ENCODE assay signal across 1 cellular context in the genomic region with DNA sequence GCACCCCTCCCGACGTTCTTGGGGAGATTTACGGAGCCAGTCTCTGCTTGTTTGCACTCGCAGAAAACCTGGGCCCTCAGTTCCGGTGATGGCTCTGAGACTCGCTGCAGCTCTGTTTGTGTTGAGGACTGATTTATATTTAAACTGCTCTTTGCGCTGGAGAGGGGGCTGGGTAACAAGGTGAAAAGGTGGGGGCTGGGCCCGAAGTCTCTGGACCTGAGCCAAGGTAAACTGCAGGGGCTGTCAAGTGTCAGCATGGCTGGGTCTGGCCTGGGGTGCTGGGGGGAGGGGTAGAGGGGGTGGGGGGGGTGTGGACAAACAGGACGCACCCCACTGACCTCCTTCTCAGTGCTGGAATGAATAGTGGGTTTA.
TF ChIP-seq lines count a peak whose summit lies in the region.

No MANE protein-coding gene starts in this region.

TF ChIP-seq in HepG2, 621 proteins besides CTCF, POLR2A, EP300 and RAD21 (continued from another document and continues in another):
- TF ChIP-seq, protein P1, sequence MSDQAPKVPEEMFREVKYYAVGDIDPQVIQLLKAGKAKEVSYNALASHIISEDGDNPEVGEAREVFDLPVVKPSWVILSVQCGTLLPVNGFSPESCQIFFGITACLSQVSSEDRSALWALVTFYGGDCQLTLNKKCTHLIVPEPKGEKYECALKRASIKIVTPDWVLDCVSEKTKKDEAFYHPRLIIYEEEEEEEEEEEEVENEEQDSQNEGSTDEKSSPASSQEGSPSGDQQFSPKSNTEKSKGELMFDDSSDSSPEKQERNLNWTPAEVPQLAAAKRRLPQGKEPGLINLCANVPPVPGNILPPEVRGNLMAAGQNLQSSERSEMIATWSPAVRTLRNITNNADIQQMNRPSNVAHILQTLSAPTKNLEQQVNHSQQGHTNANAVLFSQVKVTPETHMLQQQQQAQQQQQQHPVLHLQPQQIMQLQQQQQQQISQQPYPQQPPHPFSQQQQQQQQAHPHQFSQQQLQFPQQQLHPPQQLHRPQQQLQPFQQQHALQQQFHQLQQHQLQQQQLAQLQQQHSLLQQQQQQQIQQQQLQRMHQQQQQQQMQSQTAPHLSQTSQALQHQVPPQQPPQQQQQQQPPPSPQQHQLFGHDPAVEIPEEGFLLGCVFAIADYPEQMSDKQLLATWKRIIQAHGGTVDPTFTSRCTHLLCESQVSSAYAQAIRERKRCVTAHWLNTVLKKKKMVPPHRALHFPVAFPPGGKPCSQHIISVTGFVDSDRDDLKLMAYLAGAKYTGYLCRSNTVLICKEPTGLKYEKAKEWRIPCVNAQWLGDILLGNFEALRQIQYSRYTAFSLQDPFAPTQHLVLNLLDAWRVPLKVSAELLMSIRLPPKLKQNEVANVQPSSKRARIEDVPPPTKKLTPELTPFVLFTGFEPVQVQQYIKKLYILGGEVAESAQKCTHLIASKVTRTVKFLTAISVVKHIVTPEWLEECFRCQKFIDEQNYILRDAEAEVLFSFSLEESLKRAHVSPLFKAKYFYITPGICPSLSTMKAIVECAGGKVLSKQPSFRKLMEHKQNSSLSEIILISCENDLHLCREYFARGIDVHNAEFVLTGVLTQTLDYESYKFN (CRISPR knock-in tag; conservative IDR thresholded peaks at IDR 0.05) = peak; percentile 86
- TF ChIP-seq SAP130 (CRISPR knock-in tag; IDR thresholded peaks at IDR 0.05; ENCODE audit: low read depth) = peak; percentile 13; the same call in 1 of the 2 replicates
- peak; percentile 71; the same call in 1 of the 2 replicates for TF ChIP-seq HNF4G (IDR thresholded peaks at IDR 0.05; ENCODE audit: borderline replicate concordance, low read depth, low read length)
- no peak for TF ChIP-seq HNF4G (CRISPR knock-in tag; IDR thresholded peaks at IDR 0.05; ENCODE audit: borderline replicate concordance, low read depth)
- TF ChIP-seq NONO (IDR thresholded peaks at IDR 0.05) = no peak
- TF ChIP-seq NONO (CRISPR knock-in tag; conservative IDR thresholded peaks at IDR 0.05) = 0 out of 2 replicates have a peak, but pooled peaks have one; percentile 60
- peak; percentile 42; the same call in 1 of the 2 replicates for TF ChIP-seq MEIS2 (CRISPR knock-in tag; IDR thresholded peaks at IDR 0.05)
- TF ChIP-seq, protein P2, sequence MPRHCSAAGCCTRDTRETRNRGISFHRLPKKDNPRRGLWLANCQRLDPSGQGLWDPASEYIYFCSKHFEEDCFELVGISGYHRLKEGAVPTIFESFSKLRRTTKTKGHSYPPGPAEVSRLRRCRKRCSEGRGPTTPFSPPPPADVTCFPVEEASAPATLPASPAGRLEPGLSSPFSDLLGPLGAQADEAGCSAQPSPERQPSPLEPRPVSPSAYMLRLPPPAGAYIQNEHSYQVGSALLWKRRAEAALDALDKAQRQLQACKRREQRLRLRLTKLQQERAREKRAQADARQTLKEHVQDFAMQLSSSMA (CRISPR knock-in tag; IDR thresholded peaks at IDR 0.05) = no peak
- TF ChIP-seq HNF4A (CRISPR knock-in tag; IDR thresholded peaks at IDR 0.05) = peak; percentile 75
- peak; percentile 89 for TF ChIP-seq ZNF281 (CRISPR knock-in tag; IDR thresholded peaks at IDR 0.05; ENCODE audit: borderline replicate concordance)
- 0 out of 2 replicates have a peak, but pooled peaks have one; percentile 5 for TF ChIP-seq ZFY (CRISPR knock-in tag; IDR thresholded peaks at IDR 0.05)
- TF ChIP-seq ZNF740 (CRISPR knock-in tag; IDR thresholded peaks at IDR 0.05) = 0 out of 2 replicates have a peak, but pooled peaks have one; percentile 42
- TF ChIP-seq ZNF713 (CRISPR knock-in tag; IDR thresholded peaks at IDR 0.05) = no peak
- TF ChIP-seq FOXA1 (IDR thresholded peaks at IDR 0.05) = no peak
- peak; percentile 68; the same call in 1 of the 2 replicates for TF ChIP-seq FOXA1 (CRISPR knock-in tag; IDR thresholded peaks at IDR 0.05)
- TF ChIP-seq ATF6 (CRISPR knock-in tag; conservative IDR thresholded peaks at IDR 0.05) = no peak
- TF ChIP-seq, protein P3, sequence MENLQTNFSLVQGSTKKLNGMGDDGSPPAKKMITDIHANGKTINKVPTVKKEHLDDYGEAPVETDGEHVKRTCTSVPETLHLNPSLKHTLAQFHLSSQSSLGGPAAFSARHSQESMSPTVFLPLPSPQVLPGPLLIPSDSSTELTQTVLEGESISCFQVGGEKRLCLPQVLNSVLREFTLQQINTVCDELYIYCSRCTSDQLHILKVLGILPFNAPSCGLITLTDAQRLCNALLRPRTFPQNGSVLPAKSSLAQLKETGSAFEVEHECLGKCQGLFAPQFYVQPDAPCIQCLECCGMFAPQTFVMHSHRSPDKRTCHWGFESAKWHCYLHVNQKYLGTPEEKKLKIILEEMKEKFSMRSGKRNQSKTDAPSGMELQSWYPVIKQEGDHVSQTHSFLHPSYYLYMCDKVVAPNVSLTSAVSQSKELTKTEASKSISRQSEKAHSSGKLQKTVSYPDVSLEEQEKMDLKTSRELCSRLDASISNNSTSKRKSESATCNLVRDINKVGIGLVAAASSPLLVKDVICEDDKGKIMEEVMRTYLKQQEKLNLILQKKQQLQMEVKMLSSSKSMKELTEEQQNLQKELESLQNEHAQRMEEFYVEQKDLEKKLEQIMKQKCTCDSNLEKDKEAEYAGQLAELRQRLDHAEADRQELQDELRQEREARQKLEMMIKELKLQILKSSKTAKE (CRISPR knock-in tag; IDR thresholded peaks at IDR 0.05; ENCODE audit: borderline replicate concordance) = peak; percentile 64
- peak; percentile 89 for TF ChIP-seq NFIC (IDR thresholded peaks at IDR 0.05; ENCODE audit: low read length)
- TF ChIP-seq ZNF264 (CRISPR knock-in tag; IDR thresholded peaks at IDR 0.05) = no peak
- peak; percentile 98 for TF ChIP-seq MEF2D (CRISPR knock-in tag; IDR thresholded peaks at IDR 0.05)
- TF ChIP-seq, protein P4, sequence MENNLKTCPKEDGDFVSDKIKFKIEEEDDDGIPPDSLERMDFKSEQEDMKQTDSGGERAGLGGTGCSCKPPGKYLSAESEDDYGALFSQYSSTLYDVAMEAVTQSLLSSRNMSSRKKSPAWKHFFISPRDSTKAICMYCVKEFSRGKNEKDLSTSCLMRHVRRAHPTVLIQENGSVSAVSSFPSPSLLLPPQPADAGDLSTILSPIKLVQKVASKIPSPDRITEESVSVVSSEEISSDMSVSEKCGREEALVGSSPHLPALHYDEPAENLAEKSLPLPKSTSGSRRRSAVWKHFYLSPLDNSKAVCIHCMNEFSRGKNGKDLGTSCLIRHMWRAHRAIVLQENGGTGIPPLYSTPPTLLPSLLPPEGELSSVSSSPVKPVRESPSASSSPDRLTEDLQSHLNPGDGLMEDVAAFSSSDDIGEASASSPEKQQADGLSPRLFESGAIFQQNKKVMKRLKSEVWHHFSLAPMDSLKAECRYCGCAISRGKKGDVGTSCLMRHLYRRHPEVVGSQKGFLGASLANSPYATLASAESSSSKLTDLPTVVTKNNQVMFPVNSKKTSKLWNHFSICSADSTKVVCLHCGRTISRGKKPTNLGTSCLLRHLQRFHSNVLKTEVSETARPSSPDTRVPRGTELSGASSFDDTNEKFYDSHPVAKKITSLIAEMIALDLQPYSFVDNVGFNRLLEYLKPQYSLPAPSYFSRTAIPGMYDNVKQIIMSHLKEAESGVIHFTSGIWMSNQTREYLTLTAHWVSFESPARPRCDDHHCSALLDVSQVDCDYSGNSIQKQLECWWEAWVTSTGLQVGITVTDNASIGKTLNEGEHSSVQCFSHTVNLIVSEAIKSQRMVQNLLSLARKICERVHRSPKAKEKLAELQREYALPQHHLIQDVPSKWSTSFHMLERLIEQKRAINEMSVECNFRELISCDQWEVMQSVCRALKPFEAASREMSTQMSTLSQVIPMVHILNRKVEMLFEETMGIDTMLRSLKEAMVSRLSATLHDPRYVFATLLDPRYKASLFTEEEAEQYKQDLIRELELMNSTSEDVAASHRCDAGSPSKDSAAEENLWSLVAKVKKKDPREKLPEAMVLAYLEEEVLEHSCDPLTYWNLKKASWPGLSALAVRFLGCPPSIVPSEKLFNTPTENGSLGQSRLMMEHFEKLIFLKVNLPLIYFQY (CRISPR knock-in tag; IDR thresholded peaks at IDR 0.05; ENCODE audit: borderline replicate concordance) = no peak
- TF ChIP-seq, protein P5, sequence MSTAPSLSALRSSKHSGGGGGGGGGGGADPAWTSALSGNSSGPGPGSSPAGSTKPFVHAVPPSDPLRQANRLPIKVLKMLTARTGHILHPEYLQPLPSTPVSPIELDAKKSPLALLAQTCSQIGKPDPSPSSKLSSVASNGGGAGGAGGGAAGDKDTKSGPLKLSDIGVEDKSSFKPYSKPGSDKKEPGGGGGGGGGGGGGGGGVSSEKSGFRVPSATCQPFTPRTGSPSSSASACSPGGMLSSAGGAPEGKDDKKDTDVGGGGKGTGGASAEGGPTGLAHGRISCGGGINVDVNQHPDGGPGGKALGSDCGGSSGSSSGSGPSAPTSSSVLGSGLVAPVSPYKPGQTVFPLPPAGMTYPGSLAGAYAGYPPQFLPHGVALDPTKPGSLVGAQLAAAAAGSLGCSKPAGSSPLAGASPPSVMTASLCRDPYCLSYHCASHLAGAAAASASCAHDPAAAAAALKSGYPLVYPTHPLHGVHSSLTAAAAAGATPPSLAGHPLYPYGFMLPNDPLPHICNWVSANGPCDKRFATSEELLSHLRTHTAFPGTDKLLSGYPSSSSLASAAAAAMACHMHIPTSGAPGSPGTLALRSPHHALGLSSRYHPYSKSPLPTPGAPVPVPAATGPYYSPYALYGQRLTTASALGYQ (CRISPR knock-in tag; IDR thresholded peaks at IDR 0.05) = 0 out of 2 replicates have a peak, but pooled peaks have one; percentile 18
- TF ChIP-seq, protein P6, sequence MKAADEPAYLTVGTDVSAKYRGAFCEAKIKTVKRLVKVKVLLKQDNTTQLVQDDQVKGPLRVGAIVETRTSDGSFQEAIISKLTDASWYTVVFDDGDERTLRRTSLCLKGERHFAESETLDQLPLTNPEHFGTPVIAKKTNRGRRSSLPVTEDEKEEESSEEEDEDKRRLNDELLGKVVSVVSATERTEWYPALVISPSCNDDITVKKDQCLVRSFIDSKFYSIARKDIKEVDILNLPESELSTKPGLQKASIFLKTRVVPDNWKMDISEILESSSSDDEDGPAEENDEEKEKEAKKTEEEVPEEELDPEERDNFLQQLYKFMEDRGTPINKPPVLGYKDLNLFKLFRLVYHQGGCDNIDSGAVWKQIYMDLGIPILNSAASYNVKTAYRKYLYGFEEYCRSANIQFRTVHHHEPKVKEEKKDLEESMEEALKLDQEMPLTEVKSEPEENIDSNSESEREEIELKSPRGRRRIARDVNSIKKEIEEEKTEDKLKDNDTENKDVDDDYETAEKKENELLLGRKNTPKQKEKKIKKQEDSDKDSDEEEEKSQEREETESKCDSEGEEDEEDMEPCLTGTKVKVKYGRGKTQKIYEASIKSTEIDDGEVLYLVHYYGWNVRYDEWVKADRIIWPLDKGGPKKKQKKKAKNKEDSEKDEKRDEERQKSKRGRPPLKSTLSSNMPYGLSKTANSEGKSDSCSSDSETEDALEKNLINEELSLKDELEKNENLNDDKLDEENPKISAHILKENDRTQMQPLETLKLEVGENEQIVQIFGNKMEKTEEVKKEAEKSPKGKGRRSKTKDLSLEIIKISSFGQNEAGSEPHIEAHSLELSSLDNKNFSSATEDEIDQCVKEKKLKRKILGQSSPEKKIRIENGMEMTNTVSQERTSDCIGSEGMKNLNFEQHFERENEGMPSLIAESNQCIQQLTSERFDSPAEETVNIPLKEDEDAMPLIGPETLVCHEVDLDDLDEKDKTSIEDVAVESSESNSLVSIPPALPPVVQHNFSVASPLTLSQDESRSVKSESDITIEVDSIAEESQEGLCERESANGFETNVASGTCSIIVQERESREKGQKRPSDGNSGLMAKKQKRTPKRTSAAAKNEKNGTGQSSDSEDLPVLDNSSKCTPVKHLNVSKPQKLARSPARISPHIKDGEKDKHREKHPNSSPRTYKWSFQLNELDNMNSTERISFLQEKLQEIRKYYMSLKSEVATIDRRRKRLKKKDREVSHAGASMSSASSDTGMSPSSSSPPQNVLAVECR (CRISPR knock-in tag; IDR thresholded peaks at IDR 0.05; ENCODE audit: borderline replicate concordance) = peak; percentile 22; the same call in 1 of the 2 replicates
- peak; percentile 50; the same call in 1 of the 2 replicates for TF ChIP-seq TARDBP (CRISPR knock-in tag; IDR thresholded peaks at IDR 0.05)
- no peak for TF ChIP-seq SOX6 (IDR thresholded peaks at IDR 0.05)
- TF ChIP-seq SOX6 (CRISPR knock-in tag; IDR thresholded peaks at IDR 0.05) = peak; percentile 62
- 0 out of 2 replicates have a peak, but pooled peaks have one; percentile 48 for TF ChIP-seq PHF21A (CRISPR knock-in tag; IDR thresholded peaks at IDR 0.05)
- TF ChIP-seq BCL6 (CRISPR knock-in tag; IDR thresholded peaks at IDR 0.05) = peak; percentile 74
- TF ChIP-seq RARA (CRISPR knock-in tag; IDR thresholded peaks at IDR 0.05) = peak; percentile 51
- 0 out of 2 replicates have a peak, but pooled peaks have one; percentile 33 for TF ChIP-seq ZFP90 (CRISPR knock-in tag; IDR thresholded peaks at IDR 0.05; ENCODE audit: borderline replicate concordance)
- TF ChIP-seq KDM6A (CRISPR knock-in tag; IDR thresholded peaks at IDR 0.05; ENCODE audit: low read depth) = peak; percentile 55; the same call in 1 of the 2 replicates
- no peak for TF ChIP-seq SIN3A (IDR thresholded peaks at IDR 0.05; ENCODE audit: borderline replicate concordance, low read depth, low read length)
